26 cellular contexts compared by ENCODE assay signal in the genomic region with DNA sequence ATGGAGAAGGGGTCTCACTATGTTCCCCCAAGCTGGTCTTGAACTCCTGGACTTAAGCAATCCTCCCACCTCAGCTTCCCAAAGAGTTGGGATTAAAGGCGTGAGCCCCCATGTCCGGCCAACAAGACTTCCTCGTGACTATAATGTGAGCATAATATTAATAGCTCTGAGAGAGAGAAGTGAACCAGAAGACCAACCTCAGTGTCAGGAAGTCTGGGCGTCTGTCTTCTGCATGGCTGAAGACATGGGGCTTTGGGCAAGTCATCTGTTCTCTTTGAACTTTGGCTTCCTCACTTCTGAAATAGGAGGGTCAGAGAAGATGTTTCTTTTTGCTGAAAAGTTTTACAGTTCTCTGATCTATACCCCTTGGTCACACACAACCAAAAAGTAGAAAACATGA.
"Had no signal": no experiment of that assay in that cellular context is flagged by ENCODE, and none has a peak within 500 bp of the region (broad histone marks: within the 10 kb centered on the region; RNA-seq: fewer than 3 reads in every experiment).

No MANE protein-coding gene starts in this region.

- ATAC-seq: effector memory CD8-positive, alpha-beta T cell; esophagus mucosa; left ventricle myocardium superior; mucosa of descending colon had no signal

- DNase-seq: activated naive CD4-positive, alpha-beta T cell; activated T-cell treated with anti-CD3 and anti-CD28 coated beads, Interleukin-2, amount 50 U/mL, for 1 hour; central memory CD4-positive, alpha-beta T cell; colonic mucosa; dorsolateral prefrontal cortex; effector memory CD8-positive, alpha-beta T cell; foreskin melanocyte; glutamatergic neuron; left ventricle myocardium superior; mammary epithelial cell; mucosa of descending colon; occipital lobe; posterior cingulate gyrus; sigmoid colon; stimulated activated CD4-positive, alpha-beta T cell treated with anti-CD3 and anti-CD28 coated beads, Interleukin-15, amount 100 ng/mL, for 24 hours; stimulated activated naive CD4-positive, alpha-beta T cell had no signal

- H3K9me3 Mint-ChIP-seq: effector memory CD8-positive, alpha-beta T cell; T-helper 2 cell treated with Interferon-gamma antibody and Interleukin-4, amounts not matched to agents 5 μg/mL and 100 μg/mL, for 36 hours; type B pancreatic cell had no signal

- FAIRE-seq: astrocyte, endothelial cell of umbilical vein, TTC549 had no signal

- H3K4me1 ChIP-seq: colonic mucosa had no signal

- H3K4me3 ChIP-seq: colonic mucosa, dorsolateral prefrontal cortex, hepatocyte, mucosa of descending colon, sigmoid colon, smooth muscle cell, thoracic aorta had no signal

- H3K27me3 ChIP-seq: colonic mucosa, dorsolateral prefrontal cortex, hepatocyte, sigmoid colon had no signal

- H3K36me3 Mint-ChIP-seq: activated naive CD8-positive, alpha-beta T cell; type B pancreatic cell had no signal

- H3K27ac ChIP-seq: colonic mucosa, dorsolateral prefrontal cortex, hepatocyte, sigmoid colon, thoracic aorta had no signal

- H3K79me2 ChIP-seq: hepatocyte had no signal

- H3K27me3 Mint-ChIP-seq: activated naive CD8-positive, alpha-beta T cell; effector memory CD8-positive, alpha-beta T cell; type B pancreatic cell had no signal

- H3K36me3 ChIP-seq: colonic mucosa, sigmoid colon, thoracic aorta had no signal

- H3K27ac Mint-ChIP-seq: activated naive CD8-positive, alpha-beta T cell; effector memory CD8-positive, alpha-beta T cell; T-helper 2 cell treated with Interferon-gamma antibody and Interleukin-4, amounts not matched to agents 5 μg/mL and 100 μg/mL, for 36 hours; type B pancreatic cell had no signal

- H3K4me2 ChIP-seq: hepatocyte, smooth muscle cell had no signal

- H2AFZ ChIP-seq: hepatocyte had no signal

- H3K9me3 ChIP-seq: colonic mucosa, mucosa of descending colon, sigmoid colon, thoracic aorta had no signal

- H3K4me3 Mint-ChIP-seq: activated naive CD8-positive, alpha-beta T cell; effector memory CD8-positive, alpha-beta T cell; T-helper 2 cell treated with Interferon-gamma antibody and Interleukin-4, amounts not matched to agents 5 μg/mL and 100 μg/mL, for 36 hours; type B pancreatic cell had no signal
